8 cellular contexts compared by ENCODE assay signal in genomic region chr4:41990029-41990382, GRCh38. TPM values are rescaled to one million over a fixed set of nuclear protein-coding genes. Genes with fewer than 3 reads are reported as not detected.
DNase-seq lines count a peak whose midpoint lies in the region; ATAC-seq and TF ChIP-seq lines count a peak whose summit lies in the region.

No MANE protein-coding gene starts in this region.

- peak; percentile 36 for ATAC-seq in HCT116

- POLR2A ChIA-PET in HCT116 (lab: Charles Lee): interaction anchor here (0.8 kb wide), 1 partner anchor 34 kb away, joined by 3 read pairs; no protein-coding TSS in a partner anchor

- no peaks in the 10 kb centered on the region for H3K27me3 ChIP-seq in HCT116 (ENCODE audit: insufficient read depth, low read length)
- no peaks in the 10 kb centered on the region for H3K27me3 ChIP-seq in NT2/D1 (ENCODE audit: insufficient read depth, insufficient read length)
- no peaks in the 10 kb centered on the region for H3K27me3 ChIP-seq in esophagus (ENCODE audit: control insufficient read depth in 1 of 2, insufficient read depth in 2 of 2, low read length in 2 of 2)
- no peaks in the 10 kb centered on the region for H3K27me3 ChIP-seq in neuron (ENCODE audit: insufficient read depth, low read length)

- DNase-seq in GM13977 (ENCODE audit: low spot score) (peak; percentile 28), HCT116 (ENCODE audit: low read depth, low spot score) (no peak), NT2/D1 (ENCODE audit: low read depth, low spot score) (no peak), NCI-H526 treated with DMSO at 0.1 percent for 48 hours (lab: John Stamatoyannopoulos, UW) (no peak), NCI-H1417 treated with DMSO at 0.1 percent for 48 hours (lab: John Stamatoyannopoulos, UW) (no peak), SKM-1 (lab: John Stamatoyannopoulos, UW; ENCODE audit: unreplicated experiment) (no peak)

- BruUV-seq in HCT116 (replicated peaks; lab: Mats Ljungman, UMichigan): no TSS peak

- no peaks in the 10 kb centered on the region for H3K36me3 ChIP-seq in HCT116 (ENCODE audit: control insufficient read depth in 1 of 2, insufficient read depth in 2 of 2, low read length in 2 of 2)
- peaks cover 4% of the 10 kb centered on the region for H3K36me3 ChIP-seq in NT2/D1 (ENCODE audit: insufficient read depth, insufficient read length, low read length)
- no peaks in the 10 kb centered on the region for H3K36me3 ChIP-seq in esophagus (ENCODE audit: control insufficient read depth in 2 of 2, insufficient read depth in 2 of 2, low read length in 1 of 2)
- H3K36me3 ChIP-seq in neuron (ENCODE audit: insufficient read depth, low read length): no peaks in the 10 kb centered on the region

- WGBS in esophagus, 2 donors: 0 to 1% methylated on average over 13 of the region's 13 CpGs

- H3K4me1 ChIP-seq in HCT116 (ENCODE audit: control insufficient read depth in 1 of 2, insufficient read depth in 2 of 2, low read length in 2 of 2) (peaks cover 0 to 13% of the 10 kb centered on the region in 2 experiments; a peak in 2 of 4 replicates), NT2/D1 (ENCODE audit: insufficient read depth, insufficient read length) (no peaks in the 10 kb centered on the region), esophagus (ENCODE audit: control insufficient read depth in 2 of 2, insufficient read depth in 2 of 2, low read length in 1 of 2) (no peaks in the 10 kb centered on the region), neuron (ENCODE audit: insufficient read depth, low read length) (peaks cover 22% of the 10 kb centered on the region)

- no peaks in the 10 kb centered on the region for H4K20me1 ChIP-seq in HCT116 (ENCODE audit: insufficient read depth)

- no peaks in the 10 kb centered on the region for H3K9me2 ChIP-seq in HCT116 (ENCODE audit: insufficient read depth)

- H3K4me2 ChIP-seq in HCT116 (ENCODE audit: low read length): peak overlapping the region; percentile 95

- H3K27ac ChIP-seq in HCT116 (ENCODE audit: low read depth, low read length): peak overlapping the region; percentile 25; the same call in 1 of the 2 replicates
- peak overlapping the region; percentile 84 to 89 for H3K27ac ChIP-seq in esophagus (ENCODE audit: low read depth in 2 of 2, low read length in 1 of 2)

- in situ Hi-C loops in GM13977 (cut with MboI; ENCODE audit: low pct_unique_long_range_greater_than_20kb, low sequenced_read_pairs, unreplicated experiment): no loop called here

- CTCF ChIA-PET in HCT116 (lab: Charles Lee): interaction anchor here (1.3 kb wide), 1 partner anchor 297 kb away, joined by 3 read pairs; no protein-coding TSS in a partner anchor

- H3K79me2 ChIP-seq in HCT116 (ENCODE audit: insufficient read depth, low read length): peaks cover 32% of the 10 kb centered on the region

- no peaks in the 10 kb centered on the region for H3K9me3 ChIP-seq in HCT116 (ENCODE audit: control insufficient read depth in 1 of 2, insufficient read depth in 1 of 2, low read depth in 1 of 2, low read length in 2 of 2)
- H3K9me3 ChIP-seq in NT2/D1 (ENCODE audit: insufficient read depth, low read length): no peaks in the 10 kb centered on the region
- H3K9me3 ChIP-seq in esophagus (ENCODE audit: control insufficient read depth in 2 of 2, insufficient read depth in 1 of 2, low read depth in 1 of 2, low read length in 1 of 2): no peaks in the 10 kb centered on the region
- H3K9me3 ChIP-seq in neuron (ENCODE audit: low read length): no peaks in the 10 kb centered on the region

- TF ChIP-seq CTCF in GM13977 (IDR thresholded peaks at IDR 0.05; ENCODE audit: extremely low read depth, insufficient read depth, missing control alignments) (no peak), HCT116 (IDR thresholded peaks at IDR 0.05 in 2 of 3, conservative IDR thresholded peaks at IDR 0.05 in 1 of 3; ENCODE audit: borderline replicate concordance in 1 of 3, insufficient read depth in 1 of 3, low read depth in 2 of 3, low read length in 2 of 3) (no peak)

- RAD21 ChIA-PET in HCT116 (lab: Charles Lee; ENCODE audit: low non-redundant PET in 1 of 2, low total read pairs in 2 of 2, uncharacterized antibody in 2 of 2, unreplicated experiment in 2 of 2): no interaction called here

- H3K4me3 ChIP-seq in HCT116 (replicated peaks in 1 of 2; ENCODE audit: low read depth in 1 of 2, low read length in 2 of 2) (peak overlapping the region; percentile 93 to 99), NT2/D1 (ENCODE audit: insufficient read length, low read depth) (peak overlapping the region; percentile 97), esophagus (ENCODE audit: low read depth in 1 of 2, low read length in 2 of 2) (peak overlapping the region; percentile 91 to 95), neuron (ENCODE audit: low read length) (peak overlapping the region; percentile 71)

- intact Hi-C loops in HCT116 (cut with micrococcal nuclease): loop anchor here (5.0 kb wide), 1 partner anchor 292 kb away; no protein-coding TSS in a partner anchor

- peak overlapping the region; percentile 91 for H3K9ac ChIP-seq in HCT116 (ENCODE audit: low read length)
- peak overlapping the region; percentile 78 for H3K9ac ChIP-seq in NT2/D1 (ENCODE audit: insufficient read length, low read depth)

- H2AFZ ChIP-seq in HCT116 (ENCODE audit: low read depth, low read length, poor library complexity, severe bottlenecking) (peak overlapping the region; percentile 49), neuron (ENCODE audit: low read depth, low read length) (peak overlapping the region; percentile 58)

- TF ChIP-seq POLR2A in HCT116 (IDR thresholded peaks at IDR 0.05; ENCODE audit: borderline replicate concordance, extremely low read depth, insufficient read depth, insufficient read length): no peak

- TF ChIP-seq RAD21 in HCT116 (IDR thresholded peaks at IDR 0.05; ENCODE audit: low read depth): no peak

TF ChIP-seq in HCT116, 20 proteins besides CTCF, POLR2A, EP300 and RAD21:
- TF ChIP-seq ZFX (IDR thresholded peaks at IDR 0.05) (no peak), SIN3A (IDR thresholded peaks at IDR 0.05; ENCODE audit: low read depth) (no peak), ZBTB33 (IDR thresholded peaks at IDR 0.05; ENCODE audit: extremely low read depth, insufficient replicate concordance, low read length) (no peak), ATF3 (IDR thresholded peaks at IDR 0.05) (no peak), SRF (IDR thresholded peaks at IDR 0.05; ENCODE audit: low read depth) (no peak), EZH2phosphoT487 (IDR thresholded peaks at IDR 0.05; ENCODE audit: borderline replicate concordance) (no peak), FOSL1 (IDR thresholded peaks at IDR 0.05; ENCODE audit: low read depth) (no peak), TCF7L2 (IDR thresholded peaks at IDR 0.05; ENCODE audit: borderline replicate concordance, extremely low read depth, insufficient read depth, insufficient read length) (no peak), ELF1 (IDR thresholded peaks at IDR 0.05; ENCODE audit: borderline replicate concordance, low read depth) (no peak), JUND (IDR thresholded peaks at IDR 0.05) (no peak), EZH2 (IDR thresholded peaks at IDR 0.05) (no peak), ZNF274 (IDR thresholded peaks at IDR 0.05; ENCODE audit: low read depth, low read length) (no peak), MAX (IDR thresholded peaks at IDR 0.05) (no peak), POLR2AphosphoS5 (IDR thresholded peaks at IDR 0.05; ENCODE audit: low read depth, low read length) (no peak), EGR1 (IDR thresholded peaks at IDR 0.05; ENCODE audit: low read depth) (no peak)

RNA-seq across cellular contexts. Expression of gene SLC30A9, which starts 0.3 kb away (rescaled TPM):
- 67.4 TPM for total RNA-seq in HCT116 (2021; ENCODE audit: unreplicated experiment)
- 22.7 and 27.2 TPM in 2 replicates for polyA plus RNA-seq in HCT116 (2012)
- polyA plus RNA-seq in esophagus: 10 to 100 TPM; 10.5 to 16.0 TPM

RNA-seq across cellular contexts. Expression of gene DCAF4L1, which starts 8.4 kb away (rescaled TPM):
- 0.39 TPM for total RNA-seq in HCT116 (2021; ENCODE audit: unreplicated experiment)
- 0.14 and 0.17 TPM in 2 replicates for polyA plus RNA-seq in HCT116 (2012)
- under 1 TPM; 0.06 to 0.14 TPM for polyA plus RNA-seq in esophagus

RNA-seq across cellular contexts. Expression of gene TMEM33, which starts 54.8 kb away (rescaled TPM):
- total RNA-seq in HCT116 (2021; ENCODE audit: unreplicated experiment): 82.4 TPM
- 26.9 and 33.4 TPM in 2 replicates for polyA plus RNA-seq in HCT116 (2012)
- 10 to 100 TPM; 10.9 to 21.0 TPM for polyA plus RNA-seq in esophagus
